In the genomic region with DNA sequence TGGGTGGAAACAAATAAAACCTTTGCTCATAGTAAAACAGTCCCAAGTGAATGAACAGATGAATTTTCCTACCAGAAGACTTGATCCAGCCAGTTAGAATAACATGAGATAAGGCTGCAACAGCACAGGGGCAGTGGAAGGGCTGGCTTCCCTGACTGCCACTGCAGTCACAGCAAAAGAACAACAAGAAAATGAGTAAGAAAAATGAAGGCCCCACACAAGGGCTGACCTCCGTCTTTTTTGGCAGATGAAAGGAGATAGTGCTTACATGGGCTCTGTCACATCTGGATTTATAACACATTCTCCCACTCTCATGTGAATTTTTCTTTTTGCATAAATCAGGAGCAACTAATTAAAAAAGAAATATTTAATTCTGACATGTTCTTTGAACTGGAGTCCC, we compare ENCODE assay signal across 12 cellular contexts.
DNase-seq lines count a peak whose midpoint lies in the region; ATAC-seq and TF ChIP-seq lines count a peak whose summit lies in the region.
"Had no signal": no experiment of that assay in that cellular context is flagged by ENCODE, and none has a peak within 500 bp of the region (broad histone marks: within the 10 kb centered on the region; RNA-seq: fewer than 3 reads in every experiment).

No MANE protein-coding gene starts in this region.

- peaks cover 76% of the 10 kb centered on the region for H3K4me1 Mint-ChIP-seq in brain
- H3K4me1 Mint-ChIP-seq in MCF 10A (ENCODE audit: insufficient read depth, unreplicated experiment), result peaks cover 20% of the 10 kb centered on the region
- H3K4me1 Mint-ChIP-seq: activated CD8-positive, alpha-beta memory T cell treated with anti-CD3 and anti-CD28 coated beads, Interleukin-2, amount 10 ng/mL, durations not matched to agents 7 days and 5 days had no signal

- peaks cover 14% of the 10 kb centered on the region for H3K36me3 Mint-ChIP-seq in brain
- peaks cover 6% of the 10 kb centered on the region for H3K36me3 Mint-ChIP-seq in MCF 10A (ENCODE audit: insufficient read depth, unreplicated experiment)
- H3K36me3 Mint-ChIP-seq: activated CD8-positive, alpha-beta memory T cell treated with anti-CD3 and anti-CD28 coated beads, Interleukin-2, amount 10 ng/mL, durations not matched to agents 7 days and 5 days had no signal

- DNase-seq in Daoy (ENCODE audit: low read depth), result peak; percentile 47
- peak; percentile 51 for DNase-seq in left cardiac atrium
- DNase-seq in pulmonary artery endothelial cell (ENCODE audit: low read depth, low spot score), result peak; percentile 15
- DNase-seq in NOMO-1 (lab: John Stamatoyannopoulos, UW; ENCODE audit: unreplicated experiment in 2 of 2), result no peak
- DNase-seq in MCF 10A (ENCODE audit: unreplicated experiment), result no peak
- no peak for DNase-seq in ecto neural progenitor cell (ENCODE audit: low spot score)
- DNase-seq: activated CD8-positive, alpha-beta memory T cell treated with anti-CD3 and anti-CD28 coated beads, Interleukin-2, amount 10 ng/mL, durations not matched to agents 7 days and 5 days; Calu3; Kasumi-1; NCI-H510A treated with DMSO at 0.1 percent for 48 hours had no signal

- H3K9me3 Mint-ChIP-seq in brain, result no peaks in the 10 kb centered on the region
- no peaks in the 10 kb centered on the region for H3K9me3 Mint-ChIP-seq in MCF 10A (ENCODE audit: unreplicated experiment)

- peak; percentile 58 to 73 for ATAC-seq in left cardiac atrium
- no peak for ATAC-seq in HG03108 (IDR thresholded peaks at IDR 0.05; ENCODE audit: unreplicated experiment)
- ATAC-seq: activated CD8-positive, alpha-beta memory T cell treated with anti-CD3 and anti-CD28 coated beads, Interleukin-2, amount 10 ng/mL, durations not matched to agents 7 days and 5 days had no signal

- no peaks in the 10 kb centered on the region for H3K27me3 Mint-ChIP-seq in brain
- no peaks in the 10 kb centered on the region for H3K27me3 Mint-ChIP-seq in MCF 10A (ENCODE audit: insufficient read depth, unreplicated experiment)

- intact Hi-C loops in left cardiac atrium (cut with DNase I), result no loop called here
- intact Hi-C loops in MCF 10A (cut with micrococcal nuclease), result no loop called here

- BruUV-seq in MCF 10A (replicated peaks; lab: Mats Ljungman, UMichigan), result no TSS peak

- H3K27ac Mint-ChIP-seq in brain, result peak overlapping the region; percentile 3 to 82 (median 69)
- H3K27ac Mint-ChIP-seq in MCF 10A (ENCODE audit: low read depth, unreplicated experiment), result no peak overlapping the region
- H3K27ac Mint-ChIP-seq: activated CD8-positive, alpha-beta memory T cell treated with anti-CD3 and anti-CD28 coated beads, Interleukin-2, amount 10 ng/mL, durations not matched to agents 7 days and 5 days had no signal

- POLR2A ChIA-PET in MCF 10A (lab: Yijun Ruan, JAX), result interaction anchor here (0.7 kb wide), 1 partner anchor 1094 kb away, joined by 3 read pairs; no protein-coding TSS in a partner anchor

- peak overlapping the region in 2 of 5 experiments; percentile 15 to 18 for H3K4me3 Mint-ChIP-seq in brain
- no peak overlapping the region for H3K4me3 Mint-ChIP-seq in MCF 10A (ENCODE audit: unreplicated experiment)
- H3K4me3 Mint-ChIP-seq: activated CD8-positive, alpha-beta memory T cell treated with anti-CD3 and anti-CD28 coated beads, Interleukin-2, amount 10 ng/mL, durations not matched to agents 7 days and 5 days had no signal

- TF ChIP-seq CTCF in brain (conservative IDR thresholded peaks at IDR 0.05), result no peak
- no peak for TF ChIP-seq CTCF in MCF 10A (IDR thresholded peaks at IDR 0.05; ENCODE audit: unreplicated experiment)

- CTCF ChIA-PET in MCF 10A (lab: Yijun Ruan, JAX), result no interaction called here

Comparison
In these comparisons a context has a peak if more than half of its experiments do, and no peak if none do; other contexts are left out.
1. DNase-seq: peak in Daoy (single experiment), left cardiac atrium (single experiment) and pulmonary artery endothelial cell (single experiment); none in NOMO-1 (0 of 2), MCF 10A (single experiment) and ecto neural progenitor cell (single experiment).